ENCODE assay signal across 23 cellular contexts in the genomic region with DNA sequence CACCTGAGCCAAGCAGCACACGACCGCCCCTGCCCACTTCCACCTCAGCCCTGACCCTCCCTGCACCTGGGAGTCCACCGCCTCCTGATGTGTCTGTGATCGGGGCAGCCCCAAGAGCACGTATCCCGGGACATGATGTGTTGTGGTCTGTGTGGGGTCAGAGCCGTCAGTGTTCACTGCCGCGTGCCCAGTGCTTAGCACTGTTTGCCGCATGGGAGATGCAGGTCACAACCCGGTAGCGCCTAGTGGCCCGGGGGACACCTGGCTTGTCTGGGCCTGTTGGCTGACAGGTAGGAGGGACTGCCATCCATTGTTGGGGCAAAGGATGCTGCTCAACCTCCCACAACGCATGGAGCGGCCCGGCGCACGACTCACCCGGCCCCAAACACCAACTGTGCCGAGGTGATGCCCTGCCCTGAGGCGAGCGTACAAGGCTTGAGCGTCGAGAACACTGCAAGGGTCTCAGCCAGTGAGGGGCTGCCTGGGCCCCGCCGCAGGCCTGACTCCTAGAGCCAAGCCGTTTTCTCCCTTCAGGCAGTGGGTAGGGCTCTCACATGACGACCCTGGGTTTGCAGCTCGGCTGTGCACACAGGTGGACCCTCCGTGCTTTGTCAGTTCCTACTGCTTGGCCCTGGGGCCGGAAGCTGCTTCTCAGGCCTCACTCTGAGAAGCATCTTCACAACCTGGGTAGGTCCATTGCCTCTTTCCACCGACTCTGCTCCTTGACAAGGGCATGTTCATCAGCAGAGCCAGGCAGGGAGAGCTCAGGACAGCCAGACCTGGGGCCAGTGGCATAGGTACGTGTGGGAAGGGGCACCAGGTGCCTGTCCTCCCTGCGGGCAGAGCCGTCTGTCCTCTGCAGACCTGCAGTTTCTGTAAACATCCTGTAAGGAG.
"Had no signal": no experiment of that assay in that cellular context is flagged by ENCODE, and none has a peak within 500 bp of the region (broad histone marks: within the 10 kb centered on the region; RNA-seq: fewer than 3 reads in every experiment).

No MANE protein-coding gene starts in this region.

- H3K4me3 ChIP-seq: heart right ventricle, lung, neural progenitor cell, psoas muscle, right atrium auricular region, thyroid gland had no signal

- DNase-seq: activated CD4-positive, alpha-beta T cell treated with anti-CD3 and anti-CD28 coated beads for 4 hours; activated CD4-positive, alpha-beta T cell treated with anti-CD3 and anti-CD28 coated beads, Interleukin-2, amount 50 U/mL, for 48 hours; activated CD4-positive, CD25-positive, alpha-beta regulatory T cell; activated naive CD4-positive, alpha-beta T cell treated with anti-CD3 and anti-CD28 coated beads for 36 hours; activated naive CD8-positive, alpha-beta T cell treated with anti-CD3 and anti-CD28 coated beads, Interleukin-2, amount 10 ng/mL, durations not matched to agents 7 days and 5 days; activated T-cell treated with anti-CD3 and anti-CD28 coated beads, Interleukin-2, amount 50 U/mL, for 48 hours; amniotic stem cell; cerebellar nuclear complex; cortex of kidney; heart right ventricle; naive thymus-derived CD4-positive, alpha-beta T cell; stimulated activated CD4-positive, alpha-beta T cell treated with anti-CD3 and anti-CD28 coated beads, Interleukin-4, amount 100 ng/mL, for 24 hours; stimulated activated naive CD8-positive, alpha-beta T cell treated with anti-CD3 and anti-CD28 coated beads, Interleukin-15, Interleukin-2, amounts not matched to agents 100 U/mL and 50 U/mL, for 24 hours; substantia nigra; thyroid gland had no signal

- H3K36me3 ChIP-seq: neural progenitor cell, thyroid gland had no signal

- H3K27me3 ChIP-seq: heart right ventricle, neural progenitor cell, right atrium auricular region, thyroid gland had no signal

- FAIRE-seq: bronchial epithelial cell, endometrium, keratinocyte had no signal

- H3K36me3 Mint-ChIP-seq: neural progenitor cell had no signal

- H3K4me2 ChIP-seq: neural progenitor cell had no signal

- H3K9me3 ChIP-seq: heart right ventricle, psoas muscle, right atrium auricular region, thyroid gland had no signal

- H2AFZ ChIP-seq: neural progenitor cell had no signal

- H3K27me3 Mint-ChIP-seq: activated naive CD8-positive, alpha-beta T cell treated with anti-CD3 and anti-CD28 coated beads, Interleukin-2, amount 10 ng/mL, durations not matched to agents 7 days and 5 days; naive thymus-derived CD4-positive, alpha-beta T cell had no signal

- H3K27ac ChIP-seq: heart right ventricle, neural progenitor cell, psoas muscle, right atrium auricular region, thyroid gland had no signal

- H3K9ac ChIP-seq: neural progenitor cell had no signal

- H3K4me3 Mint-ChIP-seq: activated naive CD4-positive, alpha-beta T cell treated with anti-CD3 and anti-CD28 coated beads for 36 hours; activated naive CD8-positive, alpha-beta T cell treated with anti-CD3 and anti-CD28 coated beads, Interleukin-2, amount 10 ng/mL, durations not matched to agents 7 days and 5 days; naive thymus-derived CD4-positive, alpha-beta T cell; neural progenitor cell; T-helper 1 cell treated with Interleukin-12 subunit alpha and Interleukin-12 subunit beta and Interleukin-4 antibody, amounts not matched to agents 30 μg/mL and 1 μg/mL, for 36 hours had no signal

- H3K27ac Mint-ChIP-seq: activated naive CD4-positive, alpha-beta T cell treated with anti-CD3 and anti-CD28 coated beads for 36 hours; activated naive CD8-positive, alpha-beta T cell treated with anti-CD3 and anti-CD28 coated beads, Interleukin-2, amount 10 ng/mL, durations not matched to agents 7 days and 5 days; naive thymus-derived CD4-positive, alpha-beta T cell; neural progenitor cell; T-helper 1 cell treated with Interleukin-12 subunit alpha and Interleukin-12 subunit beta and Interleukin-4 antibody, amounts not matched to agents 30 μg/mL and 1 μg/mL, for 36 hours had no signal

- ATAC-seq: heart right ventricle; naive thymus-derived CD4-positive, alpha-beta T cell; psoas muscle; stimulated activated naive CD8-positive, alpha-beta T cell treated with anti-CD3 and anti-CD28 coated beads, Interleukin-15, Interleukin-2, amounts not matched to agents 100 U/mL and 50 U/mL, for 24 hours had no signal
